26 cellular contexts compared by ENCODE assay signal in genomic region chr11:101765932-101766331, GRCh38.
"Had no signal": no experiment of that assay in that cellular context is flagged by ENCODE, and none has a peak within 500 bp of the region (broad histone marks: within the 10 kb centered on the region; RNA-seq: fewer than 3 reads in every experiment).

No MANE protein-coding gene starts in this region.

- H3K4me1 ChIP-seq: colonic mucosa, esophagus squamous epithelium, gastrocnemius medialis, left lung, lower lobe of right lung had no signal

- H3K4me3 ChIP-seq: colonic mucosa, esophagus squamous epithelium, gastrocnemius medialis, hepatocyte, left lung, lower lobe of right lung, mucosa of descending colon had no signal

- H3K9me3 ChIP-seq: colonic mucosa, esophagus squamous epithelium, gastrocnemius medialis, mucosa of descending colon had no signal

- H3K27me3 ChIP-seq: colonic mucosa, esophagus squamous epithelium, gastrocnemius medialis, hepatocyte, left lung had no signal

- H3K27ac ChIP-seq: colonic mucosa, epithelial cell of prostate, esophagus squamous epithelium, gastrocnemius medialis, hepatocyte, left lung, lower lobe of right lung had no signal

- DNase-seq: colonic mucosa; cortex of kidney; effector CD8-positive, alpha-beta T cell; effector memory CD8-positive, alpha-beta T cell; endodermal cell; erythroblast; esophagus squamous epithelium; foreskin fibroblast; foreskin melanocyte; gastrocnemius medialis; glutamatergic neuron; head of caudate nucleus; hypothalamus; immature natural killer cell; islet precursor cell; left cardiac atrium; left lung; left ventricle myocardium superior; lower lobe of right lung; mesenchymal stem cell; mucosa of descending colon; naive B cell; naive thymus-derived CD8-positive, alpha-beta T cell had no signal

- ATAC-seq: effector memory CD8-positive, alpha-beta T cell; esophagus mucosa; gastrocnemius medialis; left cardiac atrium; left lung; left ventricle myocardium superior; lower lobe of right lung; mucosa of descending colon; naive thymus-derived CD8-positive, alpha-beta T cell had no signal

- H3K36me3 ChIP-seq: colonic mucosa, esophagus squamous epithelium, gastrocnemius medialis, left lung, lower lobe of right lung had no signal
